8 cellular contexts compared by ENCODE assay signal in genomic region chr17:64919289-64920025, GRCh38. TPM values are rescaled to one million over a fixed set of nuclear protein-coding genes. Genes with fewer than 3 reads are reported as not detected.
DNase-seq lines count a peak whose midpoint lies in the region; ATAC-seq and TF ChIP-seq lines count a peak whose summit lies in the region.
"Not testable (repeated sequence)": the region's sequence is repeated elsewhere in the genome, so short reads cannot be mapped to it uniquely, and the experiment has no call there.

Gene LRRC37A3 (minus strand): TSS chr17:64919478. CDS start chr17:64897257, 22,221 bp downstream.

- CTCF ChIA-PET in naive thymus-derived CD4-positive, alpha-beta T cell (lab: Charles Lee), result interaction anchor here (0.6 kb wide), 1 partner anchor 884 kb away, joined by 4 read pairs; no protein-coding TSS in a partner anchor

- peak within 1 kb of the TSS; percentile 66 for H3K9ac ChIP-seq in fibroblast of lung (ENCODE audit: insufficient read depth, low read length)

- H3K9me3 Mint-ChIP-seq in activated T-helper 1 cell treated with anti-CD3 and anti-CD28 coated beads, Interleukin-12 subunit alpha, Interleukin-12 subunit beta, Interleukin-2, Interleukin-4 antibody, amounts not matched to agents 30 ng/mL and 10 ng/mL and 1 ng/mL, durations not matched to agents 14 hours and 24 hours and 36 hours; naive thymus-derived CD4-positive, alpha-beta T cell; stimulated activated memory B cell treated with anti-CD40 and anti-IgM and Interleukin-4, amounts not matched to agents 10 μg/mL and 1 μg/mL and 100 μg/mL, for 72 hours: not testable (repeated sequence)

- H3K79me2 ChIP-seq in fibroblast of lung (ENCODE audit: control insufficient read depth, insufficient read depth, low read length), result not testable (repeated sequence)

- not testable (repeated sequence) for H3K36me3 Mint-ChIP-seq in activated T-helper 1 cell treated with anti-CD3 and anti-CD28 coated beads, Interleukin-12 subunit alpha, Interleukin-12 subunit beta, Interleukin-2, Interleukin-4 antibody, amounts not matched to agents 30 ng/mL and 10 ng/mL and 1 ng/mL, durations not matched to agents 14 hours and 24 hours and 36 hours (ENCODE audit: low read depth); naive thymus-derived CD4-positive, alpha-beta T cell; stimulated activated memory B cell treated with anti-CD40 and anti-IgM and Interleukin-4, amounts not matched to agents 10 μg/mL and 1 μg/mL and 100 μg/mL, for 72 hours

- peak within 1 kb of the TSS; percentile 87 for H3K27ac Mint-ChIP-seq in activated T-helper 1 cell treated with anti-CD3 and anti-CD28 coated beads, Interleukin-12 subunit alpha, Interleukin-12 subunit beta, Interleukin-2, Interleukin-4 antibody, amounts not matched to agents 30 ng/mL and 10 ng/mL and 1 ng/mL, durations not matched to agents 14 hours and 24 hours and 36 hours
- H3K27ac Mint-ChIP-seq in naive thymus-derived CD4-positive, alpha-beta T cell, result peak within 1 kb of the TSS; percentile 83 to 97 (median 92)
- peak within 1 kb of the TSS; percentile 91 for H3K27ac Mint-ChIP-seq in stimulated activated memory B cell treated with anti-CD40 and anti-IgM and Interleukin-4, amounts not matched to agents 10 μg/mL and 1 μg/mL and 100 μg/mL, for 72 hours

- intact Hi-C loops in activated T-helper 1 cell treated with anti-CD3 and anti-CD28 coated beads, Interleukin-12 subunit alpha, Interleukin-12 subunit beta, Interleukin-2, Interleukin-4 antibody, amounts not matched to agents 30 ng/mL and 10 ng/mL and 1 ng/mL, durations not matched to agents 14 hours and 24 hours and 36 hours (cut with micrococcal nuclease), result loop anchor here (1.0 to 10.0 kb wide), 5 partner anchors 55 to 413 kb away; partner anchors contain the start of genes CEP95 and DDX5
- intact Hi-C loops in naive thymus-derived CD4-positive, alpha-beta T cell (cut with micrococcal nuclease), result loop anchor here (10.0 kb wide), 2 partner anchors 135 to 415 kb away; partner anchors contain the start of genes CEP95 (in 1 of the 2), DDX5 (in 1 of the 2) and GNA13 (in 1 of the 2)

- POLR2A ChIA-PET in naive thymus-derived CD4-positive, alpha-beta T cell (lab: Charles Lee), result interaction anchor here (0.6 to 1.6 kb wide), 9 partner anchors 43 to 414 kb away, joined by 3 to 4 read pairs (median 3); partner anchors contain the start of genes CEP95 and DDX5

- H3K4me1 Mint-ChIP-seq in activated T-helper 1 cell treated with anti-CD3 and anti-CD28 coated beads, Interleukin-12 subunit alpha, Interleukin-12 subunit beta, Interleukin-2, Interleukin-4 antibody, amounts not matched to agents 30 ng/mL and 10 ng/mL and 1 ng/mL, durations not matched to agents 14 hours and 24 hours and 36 hours (ENCODE audit: low read depth), result peaks cover 21% of the 10 kb centered on the region
- H3K4me1 Mint-ChIP-seq in naive thymus-derived CD4-positive, alpha-beta T cell, result peaks cover 0 to 22% (median 7%) of the 10 kb centered on the region in 7 donors
- peaks cover 32% of the 10 kb centered on the region for H3K4me1 Mint-ChIP-seq in stimulated activated memory B cell treated with anti-CD40 and anti-IgM and Interleukin-4, amounts not matched to agents 10 μg/mL and 1 μg/mL and 100 μg/mL, for 72 hours

- not testable (repeated sequence) for H3K36me3 ChIP-seq in fibroblast of lung (ENCODE audit: control insufficient read depth, insufficient read depth, low read length); naive thymus-derived CD4-positive, alpha-beta T cell (ENCODE audit: control insufficient read depth in 2 of 3, insufficient read depth in 3 of 3, low read length in 3 of 3)

- H3K4me3 ChIP-seq in fibroblast of lung (replicated peaks in 1 of 4; ENCODE audit: control extremely low read depth in 1 of 4, insufficient read depth in 1 of 4, low read depth in 3 of 4, low read length in 4 of 4), result peak within 1 kb of the TSS; percentile 47 to 74 (median 64)
- peak within 1 kb of the TSS; percentile 62 for H3K4me3 ChIP-seq in naive thymus-derived CD4-positive, alpha-beta T cell (ENCODE audit: low read length)

- H3K4me3 Mint-ChIP-seq in activated T-helper 1 cell treated with anti-CD3 and anti-CD28 coated beads, Interleukin-12 subunit alpha, Interleukin-12 subunit beta, Interleukin-2, Interleukin-4 antibody, amounts not matched to agents 30 ng/mL and 10 ng/mL and 1 ng/mL, durations not matched to agents 14 hours and 24 hours and 36 hours, result peak within 1 kb of the TSS; percentile 89
- H3K4me3 Mint-ChIP-seq in naive thymus-derived CD4-positive, alpha-beta T cell, result peak within 1 kb of the TSS; percentile 84 to 94 (median 88)
- peak within 1 kb of the TSS; percentile 71 for H3K4me3 Mint-ChIP-seq in stimulated activated memory B cell treated with anti-CD40 and anti-IgM and Interleukin-4, amounts not matched to agents 10 μg/mL and 1 μg/mL and 100 μg/mL, for 72 hours

- H3K9me3 ChIP-seq in fibroblast of lung (ENCODE audit: control insufficient read depth, insufficient read depth, low read depth, low read length); naive thymus-derived CD4-positive, alpha-beta T cell (ENCODE audit: control insufficient read depth in 2 of 3, low read length in 3 of 3): not testable (repeated sequence)

- DNase-seq in ELF-1 (ENCODE audit: low read depth, low spot score) (peak; percentile 99), GOT3 (lab: John Stamatoyannopoulos, UW) (peak; percentile 89), LHCN-M2 (ENCODE audit: low read depth) (peak; percentile 87), RKO (ENCODE audit: low spot score) (peak; percentile 91), fibroblast of lung (ENCODE audit: low read depth in 2 of 2) (peak; percentile 84 to 89)
- peak; percentile 100 for DNase-seq in activated T-helper 1 cell treated with anti-CD3 and anti-CD28 coated beads, Interleukin-12 subunit alpha, Interleukin-12 subunit beta, Interleukin-2, Interleukin-4 antibody, amounts not matched to agents 30 ng/mL and 10 ng/mL and 1 ng/mL, durations not matched to agents 14 hours and 24 hours and 36 hours (ENCODE audit: low spot score)
- peak; percentile 95 to 100 (median 98) for DNase-seq in naive thymus-derived CD4-positive, alpha-beta T cell

- TF ChIP-seq CTCF in fibroblast of lung (conservative IDR thresholded peaks at IDR 0.05 in 1 of 2, IDR thresholded peaks at IDR 0.05 in 1 of 2; ENCODE audit: low read depth in 1 of 2, low read length in 2 of 2), result peak; percentile 59 to 78

- H3K27me3 Mint-ChIP-seq in activated T-helper 1 cell treated with anti-CD3 and anti-CD28 coated beads, Interleukin-12 subunit alpha, Interleukin-12 subunit beta, Interleukin-2, Interleukin-4 antibody, amounts not matched to agents 30 ng/mL and 10 ng/mL and 1 ng/mL, durations not matched to agents 14 hours and 24 hours and 36 hours (ENCODE audit: insufficient read depth); naive thymus-derived CD4-positive, alpha-beta T cell; stimulated activated memory B cell treated with anti-CD40 and anti-IgM and Interleukin-4, amounts not matched to agents 10 μg/mL and 1 μg/mL and 100 μg/mL, for 72 hours: not testable (repeated sequence)

- not testable (repeated sequence) for H3K4me1 ChIP-seq in fibroblast of lung (ENCODE audit: control insufficient read depth, extremely low read depth, insufficient read depth, low read length); naive thymus-derived CD4-positive, alpha-beta T cell (ENCODE audit: control insufficient read depth in 2 of 2, insufficient read depth in 2 of 2, low read length in 2 of 2)

- peak within 1 kb of the TSS; percentile 64 for H3K4me2 ChIP-seq in fibroblast of lung (ENCODE audit: extremely low read depth, insufficient read depth, low read length)

- H2AFZ ChIP-seq in fibroblast of lung (ENCODE audit: low read length), result peak within 1 kb of the TSS; percentile 61

- H3K27me3 ChIP-seq in fibroblast of lung (ENCODE audit: control insufficient read depth, insufficient read depth, low read length); naive thymus-derived CD4-positive, alpha-beta T cell (ENCODE audit: control insufficient read depth in 2 of 2, insufficient read depth in 2 of 2, low read length in 2 of 2): not testable (repeated sequence)

- peak; percentile 99 for ATAC-seq in naive thymus-derived CD4-positive, alpha-beta T cell
- peak; percentile 98 for ATAC-seq in stimulated activated memory B cell treated with anti-CD40 and anti-IgM and Interleukin-4, amounts not matched to agents 10 μg/mL and 1 μg/mL and 100 μg/mL, for 72 hours

- not testable (repeated sequence) for H4K20me1 ChIP-seq in fibroblast of lung (ENCODE audit: control insufficient read depth, extremely low read depth, insufficient read depth, low read length)

- H3K27ac ChIP-seq in fibroblast of lung (ENCODE audit: insufficient read depth, low read length), result peak within 1 kb of the TSS; percentile 45
- H3K27ac ChIP-seq in naive thymus-derived CD4-positive, alpha-beta T cell (ENCODE audit: low read depth, low read length), result peak within 1 kb of the TSS; percentile 90

RNA-seq across cellular contexts. Expression of gene LRRC37A3, which starts in this region (rescaled TPM):
- total RNA-seq in LHCN-M2 (2014; rRNA removed) (2.8 and 3.8 TPM in 2 replicates), fibroblast of lung (6.2 and 7.3 TPM in 2 replicates)
- 2.6 TPM for polyA plus RNA-seq in LHCN-M2 (2012)
- 6.8 and 12.4 TPM in 2 replicates for total RNA-seq in activated T-helper 1 cell treated with anti-CD3 and anti-CD28 coated beads, Interleukin-12 subunit alpha, Interleukin-12 subunit beta, Interleukin-2, Interleukin-4 antibody, amounts not matched to agents 30 ng/mL and 10 ng/mL and 1 ng/mL, durations not matched to agents 14 hours and 24 hours and 36 hours
- polyA plus RNA-seq in fibroblast of lung, result 2.3 and 2.4 TPM in 2 replicates
- 1.8 and 2.4 TPM in 2 replicates for polyA plus RNA-seq in fibroblast of lung (2012)
- 8.5 and 12.6 TPM in 2 replicates for polyA minus RNA-seq in fibroblast of lung (ENCODE audit: low replicate concordance)
- total RNA-seq in naive thymus-derived CD4-positive, alpha-beta T cell, result 10 to 100 TPM; 17.6 to 46.7 (median 42.6) TPM
- 1 to 10 TPM; 1.9 to 5.3 TPM for polyA plus RNA-seq in naive thymus-derived CD4-positive, alpha-beta T cell

Comparison
In these comparisons a context has a peak if more than half of its experiments do, and no peak if none do; other contexts are left out.
1. Peak in every context shown above with its lines: DNase-seq, ATAC-seq, H3K4me3 ChIP-seq and H3K27ac ChIP-seq.